ENCODE assay signal across 1 cellular context in the genomic region with DNA sequence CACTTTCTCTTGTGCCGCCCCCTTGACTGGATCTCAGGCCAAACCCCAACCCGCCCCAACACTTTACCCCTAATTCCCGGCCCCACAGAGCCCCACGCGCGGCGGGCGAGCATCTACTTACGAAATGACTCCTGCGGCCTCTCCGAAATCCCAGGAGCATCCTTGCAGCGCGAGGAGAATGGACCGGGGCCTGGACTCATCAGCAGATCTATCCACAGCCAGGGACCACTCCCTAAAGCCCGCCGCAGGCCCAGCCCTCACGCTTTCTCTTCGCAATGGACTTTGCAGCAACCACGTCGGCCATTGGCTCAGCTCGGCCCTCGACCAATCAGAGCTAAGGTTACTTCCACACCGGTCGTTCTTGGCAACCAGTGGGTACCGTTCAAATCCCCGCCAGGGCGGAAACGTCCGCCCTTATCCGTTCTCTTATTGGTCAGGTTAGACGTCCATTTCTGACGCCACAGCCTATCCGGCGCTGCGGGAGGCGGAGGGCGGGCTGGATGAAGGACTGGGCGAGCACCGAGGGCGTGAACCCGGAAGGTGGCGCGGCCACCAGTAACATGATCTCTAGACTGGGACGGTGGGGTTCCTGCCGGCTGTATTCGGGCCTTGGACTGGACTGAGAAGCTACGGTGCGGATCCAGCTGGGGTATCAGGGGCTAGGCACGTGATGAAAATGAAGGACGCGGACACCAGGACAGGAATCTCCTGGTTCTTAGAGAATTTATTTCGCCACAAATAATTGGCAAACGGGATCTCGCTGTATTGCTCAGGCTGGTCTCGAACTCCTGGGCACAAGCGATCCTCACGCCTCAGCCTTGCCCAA.
TF ChIP-seq lines count a peak whose summit lies in the region.

TSS of gene CEP89 (minus strand) at position 244 of the 826 bp plus-strand sequence. CDS start at position 160, 84 bp downstream.
TSS of gene FAAP24 (plus strand) at position 528 of the 826 bp plus-strand sequence. CDS start 955 bp downstream, outside the sequence.

TF ChIP-seq in HEK293, 187 proteins besides CTCF, POLR2A, EP300 and RAD21 (continued from another document and continues in another):
- TF ChIP-seq ZNF449 (tag by site-specific recombination; IDR thresholded peaks at IDR 0.05): peak; percentile 92
- no peak for TF ChIP-seq ZNF837 (tag by site-specific recombination; IDR thresholded peaks at IDR 0.05)
- TF ChIP-seq ZBTB1 (tag by site-specific recombination; IDR thresholded peaks at IDR 0.05): peak; percentile 82; the same call in 1 of the 2 replicates
- TF ChIP-seq, protein P1, sequence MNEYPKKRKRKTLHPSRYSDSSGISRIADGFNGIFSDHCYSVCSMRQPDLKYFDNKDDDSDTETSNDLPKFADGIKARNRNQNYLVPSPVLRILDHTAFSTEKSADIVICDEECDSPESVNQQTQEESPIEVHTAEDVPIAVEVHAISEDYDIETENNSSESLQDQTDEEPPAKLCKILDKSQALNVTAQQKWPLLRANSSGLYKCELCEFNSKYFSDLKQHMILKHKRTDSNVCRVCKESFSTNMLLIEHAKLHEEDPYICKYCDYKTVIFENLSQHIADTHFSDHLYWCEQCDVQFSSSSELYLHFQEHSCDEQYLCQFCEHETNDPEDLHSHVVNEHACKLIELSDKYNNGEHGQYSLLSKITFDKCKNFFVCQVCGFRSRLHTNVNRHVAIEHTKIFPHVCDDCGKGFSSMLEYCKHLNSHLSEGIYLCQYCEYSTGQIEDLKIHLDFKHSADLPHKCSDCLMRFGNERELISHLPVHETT (tag by site-specific recombination; IDR thresholded peaks at IDR 0.05): peak; percentile 79
- TF ChIP-seq ZBTB21 (tag by site-specific recombination; IDR thresholded peaks at IDR 0.05): peak; percentile 38; the same call in 1 of the 2 replicates
- TF ChIP-seq ZNF221 (tag by site-specific recombination; IDR thresholded peaks at IDR 0.05; ENCODE audit: borderline replicate concordance): no peak
- TF ChIP-seq ATF2 (tag by site-specific recombination; IDR thresholded peaks at IDR 0.05; ENCODE audit: low read depth): no peak
- peak; percentile 71 for TF ChIP-seq ZBTB8A (tag by site-specific recombination; IDR thresholded peaks at IDR 0.05)
- TF ChIP-seq KLF1 (tag by site-specific recombination; IDR thresholded peaks at IDR 0.05): peak; percentile 94
- peak; percentile 61 for TF ChIP-seq ZNF518A (tag by site-specific recombination; conservative IDR thresholded peaks at IDR 0.05; ENCODE audit: low read depth)
- TF ChIP-seq ZBTB11 (tag by site-specific recombination; conservative IDR thresholded peaks at IDR 0.05; ENCODE audit: low read depth): peak; percentile 74
- TF ChIP-seq ZNF510 (tag by site-specific recombination; IDR thresholded peaks at IDR 0.05; ENCODE audit: insufficient replicate concordance): no peak
- no peak for TF ChIP-seq ZNF626 (tag by site-specific recombination; IDR thresholded peaks at IDR 0.05)
- no peak for TF ChIP-seq AEBP2 (tag by site-specific recombination; IDR thresholded peaks at IDR 0.05; ENCODE audit: borderline replicate concordance)
- no peak for TF ChIP-seq ZNF677 (tag by site-specific recombination; IDR thresholded peaks at IDR 0.05)
- TF ChIP-seq ZFP69B (tag by site-specific recombination; IDR thresholded peaks at IDR 0.05): peak; percentile 64
- TF ChIP-seq ZNF558 (tag by site-specific recombination; IDR thresholded peaks at IDR 0.05): peak; percentile 72; the same call in 1 of the 2 replicates
- no peak for TF ChIP-seq ZNF747 (tag by site-specific recombination; IDR thresholded peaks at IDR 0.05)
- TF ChIP-seq FEZF1 (tag by site-specific recombination; IDR thresholded peaks at IDR 0.05): no peak
- peak; percentile 94 for TF ChIP-seq BCL11B (tag by site-specific recombination; IDR thresholded peaks at IDR 0.05; ENCODE audit: low read depth)
- no peak for TF ChIP-seq ZNF621 (tag by site-specific recombination; IDR thresholded peaks at IDR 0.05)
- TF ChIP-seq ZNF202 (tag by site-specific recombination; IDR thresholded peaks at IDR 0.05; ENCODE audit: borderline replicate concordance): no peak
- no peak for TF ChIP-seq MEIS1 (CRISPR knock-in tag; IDR thresholded peaks at IDR 0.05; ENCODE audit: borderline replicate concordance)
- no peak for TF ChIP-seq ZNF223 (tag by site-specific recombination; IDR thresholded peaks at IDR 0.05)
- TF ChIP-seq ZNF18 (tag by site-specific recombination; IDR thresholded peaks at IDR 0.05): no peak
- TF ChIP-seq, protein P2, sequence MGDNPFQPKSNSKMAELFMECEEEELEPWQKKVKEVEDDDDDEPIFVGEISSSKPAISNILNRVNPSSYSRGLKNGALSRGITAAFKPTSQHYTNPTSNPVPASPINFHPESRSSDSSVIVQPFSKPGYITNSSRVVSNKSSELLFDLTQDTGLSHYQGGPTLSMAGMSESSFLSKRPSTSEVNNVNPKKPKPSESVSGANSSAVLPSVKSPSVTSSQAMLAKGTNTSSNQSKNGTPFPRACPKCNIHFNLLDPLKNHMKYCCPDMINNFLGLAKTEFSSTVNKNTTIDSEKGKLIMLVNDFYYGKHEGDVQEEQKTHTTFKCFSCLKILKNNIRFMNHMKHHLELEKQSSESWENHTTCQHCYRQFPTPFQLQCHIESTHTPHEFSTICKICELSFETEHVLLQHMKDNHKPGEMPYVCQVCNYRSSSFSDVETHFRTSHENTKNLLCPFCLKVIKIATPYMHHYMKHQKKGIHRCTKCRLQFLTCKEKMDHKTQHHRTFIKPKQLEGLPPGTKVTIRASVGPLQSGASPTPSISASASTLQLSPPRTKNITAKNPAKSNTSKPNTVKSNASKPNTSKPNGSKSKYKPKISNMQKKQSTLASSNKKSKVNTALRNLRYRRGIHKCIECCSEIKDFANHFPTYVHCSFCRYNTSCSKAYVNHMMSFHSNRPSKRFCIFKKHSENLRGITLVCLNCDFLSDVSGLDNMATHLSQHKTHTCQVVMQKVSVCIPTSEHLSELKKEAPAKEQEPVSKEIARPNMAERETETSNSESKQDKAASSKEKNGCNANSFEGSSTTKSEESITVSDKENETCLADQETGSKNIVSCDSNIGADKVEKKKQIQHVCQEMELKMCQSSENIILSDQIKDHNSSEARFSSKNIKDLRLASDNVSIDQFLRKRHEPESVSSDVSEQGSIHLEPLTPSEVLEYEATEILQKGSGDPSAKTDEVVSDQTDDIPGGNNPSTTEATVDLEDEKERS (tag by site-specific recombination; IDR thresholded peaks at IDR 0.05): peak; percentile 78; the same call in 1 of the 2 replicates
